In the genomic region with DNA sequence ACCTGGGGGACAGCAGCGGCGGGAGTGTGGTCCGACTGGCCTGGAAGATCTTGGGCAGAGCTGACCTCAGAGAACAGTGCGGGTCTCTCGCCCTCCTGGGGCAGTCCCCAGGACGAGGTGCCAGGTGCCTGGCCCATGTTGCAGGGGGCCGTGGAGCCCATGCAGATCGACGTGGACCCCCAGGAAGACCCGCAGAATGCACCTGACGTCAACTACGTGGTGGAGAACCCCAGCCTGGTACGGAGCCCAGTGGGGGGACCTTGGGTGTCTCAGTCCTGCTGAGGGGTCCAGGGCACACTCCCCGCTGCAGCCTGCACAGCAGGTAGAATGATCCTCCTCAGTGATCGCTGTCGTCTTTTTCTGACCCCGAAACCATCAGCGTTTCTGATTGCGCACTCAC, we compare ENCODE assay signal across 11 cellular contexts. TPM values are rescaled to one million over a fixed set of nuclear protein-coding genes. Genes with fewer than 3 reads are reported as not detected.
A peak's percentile ranks its signal among the peaks of the same experiment; 100 is the strongest.
DNase-seq lines count a peak whose midpoint lies in the region; ATAC-seq, FAIRE-seq and TF ChIP-seq lines count a peak whose summit lies in the region.
"Had no signal": no experiment of that assay in that cellular context is flagged by ENCODE, and none has a peak within 500 bp of the region (broad histone marks: within the 10 kb centered on the region; RNA-seq: fewer than 3 reads in every experiment).

No MANE protein-coding gene starts in this region.

- H3K9me3 ChIP-seq in AG04450 (ENCODE audit: control insufficient read depth, insufficient read depth, low read length) (peaks cover 4% of the 10 kb centered on the region; the same call in 1 of the 2 replicates), HUES48 (ENCODE audit: control insufficient read depth, insufficient read depth, low read length) (no peaks in the 10 kb centered on the region), K562 (replicated peaks; ENCODE audit: control insufficient read depth, insufficient read depth, low read depth, low read length) (no peaks in the 10 kb centered on the region)

- peaks cover 13% of the 10 kb centered on the region for H3K4me1 Mint-ChIP-seq in mesothelial cell of epicardium

- peaks cover 28% of the 10 kb centered on the region for H3K79me2 ChIP-seq in K562 (ENCODE audit: control insufficient read depth, insufficient read depth, low read length)

- H3K4me2 ChIP-seq in K562 (ENCODE audit: insufficient read depth, low read length), result peak overlapping the region; percentile 88

- TF ChIP-seq CTCF in AG04450 (IDR thresholded peaks at IDR 0.05; ENCODE audit: low read depth, low read length) (no peak), K562 (IDR thresholded peaks at IDR 0.05 in 2 of 3, conservative IDR thresholded peaks at IDR 0.05 in 1 of 3; ENCODE audit: insufficient read depth in 2 of 3, low read depth in 1 of 3, low read length in 3 of 3) (no peak), mesothelial cell of epicardium (IDR thresholded peaks at IDR 0.05; ENCODE audit: unreplicated experiment) (no peak)

- TF ChIP-seq RAD21 in K562 (CRISPR knock-in tag; conservative IDR thresholded peaks at IDR 0.05 in 1 of 2, IDR thresholded peaks at IDR 0.05 in 1 of 2), result no peak

- POLR2A ChIA-PET in AG04450 (lab: Yijun Ruan, JAX) (no interaction called here), K562 (lab: Yijun Ruan, JAX) (interaction anchor here (0.6 to 1.6 kb wide), 4 partner anchors 10 to 731 kb away, joined by 3 to 11 read pairs (median 4); a partner anchor contains a TSS)

- H3K36me3 ChIP-seq in HUES48 (ENCODE audit: control insufficient read depth, insufficient read depth, low read length) (peaks cover 68% of the 10 kb centered on the region), K562 (ENCODE audit: control insufficient read depth, insufficient read depth, low read length) (peaks cover 78% of the 10 kb centered on the region; the same call in 2 of the 3 replicates)

- CTCF ChIA-PET in AG04450 (lab: Charles Lee) (no interaction called here), K562 (lab: Yijun Ruan, JAX; ENCODE audit: low intra/inter-chr PET ratio) (no interaction called here)

- FAIRE-seq in K562 (lab: Jason Lieb, UNC), result no peak

- in situ Hi-C loops in K562 (cut with MboI) (no loop called here), G401 (cut with HindIII; ENCODE audit: low sequenced_read_pairs) (no loop called here)

- H3K9me1 ChIP-seq in K562 (ENCODE audit: control insufficient read depth, insufficient read depth, low read length), result no peaks in the 10 kb centered on the region

- no peak overlapping the region for H3K27ac Mint-ChIP-seq in mesothelial cell of epicardium

- TSS peak; percentile 36 for BruUV-seq in K562 (replicated peaks; lab: Mats Ljungman, UMichigan)

- WGBS in K562 (ENCODE audit: insufficient coverage, low coverage, missing lambda C conversion rate), result 85% methylated on average over 11 of the region's 19 CpGs

- TF ChIP-seq EP300 in K562 (IDR thresholded peaks at IDR 0.05; ENCODE audit: low read length), result no peak

- no peak for TF ChIP-seq POLR2A in K562 (conservative IDR thresholded peaks at IDR 0.05)

- no peak for DNase-seq in AG04450 (ENCODE audit: low read depth, low spot score)
- no peak for DNase-seq in K562 (ENCODE audit: extremely low read depth in 1 of 4, low spot score in 3 of 4)
- no peak for DNase-seq in mesothelial cell of epicardium (ENCODE audit: low spot score in 2 of 2, unreplicated experiment in 2 of 2)
- no peak for DNase-seq in G401 (ENCODE audit: low spot score)
- DNase-seq: activated CD4-positive, alpha-beta T cell treated with anti-CD3 and anti-CD28 coated beads, Interleukin-2, amount 50 U/mL, for 4 hours; GDM1; stimulated activated CD4-positive, alpha-beta T cell treated with anti-CD3 and anti-CD28 coated beads, Interleukin-4, amount 100 ng/mL, for 24 hours had no signal

- H3K9ac ChIP-seq in HUES48 (ENCODE audit: low read depth, low read length) (no peak overlapping the region), K562 (ENCODE audit: insufficient read depth in 1 of 2, low read depth in 2 of 2, low read length in 2 of 2) (peak overlapping the region; percentile 80 to 97; a peak in 3 of 4 replicates)

- H3K27me3 Mint-ChIP-seq in mesothelial cell of epicardium (ENCODE audit: low read depth), result no peaks in the 10 kb centered on the region

- no peaks in the 10 kb centered on the region for H3K9me3 Mint-ChIP-seq in mesothelial cell of epicardium

- H2AFZ ChIP-seq in K562 (ENCODE audit: low read depth, low read length), result no peak overlapping the region

- no peaks in the 10 kb centered on the region for H3K27me3 ChIP-seq in AG04450 (ENCODE audit: control insufficient read depth, insufficient read depth, low read length)
- no peaks in the 10 kb centered on the region for H3K27me3 ChIP-seq in HUES48 (ENCODE audit: control insufficient read depth, insufficient read depth, low read length)
- no peaks in the 10 kb centered on the region for H3K27me3 ChIP-seq in K562 (ENCODE audit: control insufficient read depth in 2 of 2, insufficient read depth in 2 of 2, low read length in 2 of 2)

- H3K4me3 Mint-ChIP-seq in mesothelial cell of epicardium, result peak overlapping the region; percentile 84

- no peak overlapping the region for H3K27ac ChIP-seq in AG04450 (ENCODE audit: low read depth, low read length)
- no peak overlapping the region for H3K27ac ChIP-seq in HUES48 (ENCODE audit: low read depth, low read length)
- H3K27ac ChIP-seq in K562 (ENCODE audit: extremely low read depth, low read depth, low read length), result no peak overlapping the region

- intact Hi-C loops in K562 (cut with micrococcal nuclease), result no loop called here

- H3K36me3 Mint-ChIP-seq in mesothelial cell of epicardium, result peaks cover 2% of the 10 kb centered on the region

- H3K4me3 ChIP-seq in AG04450 (ENCODE audit: low read depth, low read length) (peak overlapping the region; percentile 85), HUES48 (ENCODE audit: low read depth, low read length) (peak overlapping the region; percentile 89; the same call in 1 of the 2 replicates), K562 (peak overlapping the region; percentile 98)

- 0 out of 2 replicates have a peak, but pooled peaks cover 11% of the 10 kb centered on the region for H4K20me1 ChIP-seq in K562 (replicated peaks; ENCODE audit: control insufficient read depth, insufficient read depth, low read length)

- no peak for ATAC-seq in K562
- no peak for ATAC-seq in GM21390 (IDR thresholded peaks at IDR 0.05; ENCODE audit: unreplicated experiment)
- ATAC-seq in HG03196 (IDR thresholded peaks at IDR 0.05; ENCODE audit: unreplicated experiment), result no peak
- ATAC-seq in HG03520 (IDR thresholded peaks at IDR 0.05; ENCODE audit: unreplicated experiment), result no peak

- H3K4me1 ChIP-seq in HUES48 (ENCODE audit: control insufficient read depth, insufficient read depth, low read length), result no peaks in the 10 kb centered on the region
- H3K4me1 ChIP-seq in K562 (replicated peaks in 1 of 2; ENCODE audit: control insufficient read depth in 2 of 2, insufficient read depth in 2 of 2, low read length in 2 of 2), result peaks cover 6 to 92% of the 10 kb centered on the region in 2 experiments; a peak in 3 of 5 replicates

RNA-seq across cellular contexts. Expression of a gene that starts 1.4 kb away (rescaled TPM):
- 63.1 and 94.3 TPM in 2 replicates for polyA plus RNA-seq in AG04450 (2011; rRNA removed)
- polyA minus RNA-seq in AG04450 (2011; rRNA and poly(A)+ RNA removed), result 74.9 and 108 TPM in 2 replicates
- 57.5 and 207 TPM in 2 replicates for total RNA-seq in K562 (2011; cell fraction: chromatin; rRNA removed; ENCODE audit: low replicate concordance)
- total RNA-seq in K562 (2011; cell fraction: nucleolus; rRNA removed), result 178 and 205 TPM in 2 replicates
- total RNA-seq in K562 (2011; cell fraction: nucleoplasm; rRNA removed), result 87.8 and 88.8 TPM in 2 replicates
- 137 and 183 TPM in 2 replicates for total RNA-seq in K562 (2014; rRNA removed)
- total RNA-seq in K562 (2014; rRNA removed; fragmentation: Illumina TruSeq; extraction: Trizol), result 17.5 and 26.3 TPM in 2 replicates
- total RNA-seq in K562 (2015; rRNA removed; fragmentation: Illumina TruSeq; extraction: Trizol), result 69.9 and 72.5 TPM in 2 replicates
- total RNA-seq in K562 (2021), result 162 and 167 TPM in 2 replicates
- polyA plus RNA-seq in K562 (2011; rRNA removed), result 57.0 and 88.5 TPM in 2 replicates
- 94.2 and 226 TPM in 2 replicates for polyA plus RNA-seq in K562 (2011; cell fraction: cytosol; rRNA removed)
- polyA plus RNA-seq in K562 (2011; cell fraction: nucleus; rRNA removed), result 212 and 255 TPM in 2 replicates
- polyA plus RNA-seq in K562 (2012), result 103 and 115 TPM in 2 replicates
- 74.5 and 111 TPM in 2 replicates for polyA plus RNA-seq in K562 (2014; fragmentation: Illumina TruSeq; extraction: Trizol)
- 10 to 100 TPM in 1 of 2 experiments, 1 to 10 TPM in 1; 3.1 to 13.4 TPM for polyA plus RNA-seq in K562 (2014; fragmentation: Nextera tagmentation; extraction: Ambion mirVana)
- polyA plus RNA-seq in K562 (2014; rRNA removed), result 112 and 123 TPM in 2 replicates
- 31.9 and 46.4 TPM in 2 replicates for polyA minus RNA-seq in K562 (2011; rRNA and poly(A)+ RNA removed)
- 71.4 and 74.6 TPM in 2 replicates for polyA minus RNA-seq in K562 (2011; cell fraction: cytosol; rRNA and poly(A)+ RNA removed)
- 72.3 and 75.2 TPM in 2 replicates for polyA minus RNA-seq in K562 (2011; cell fraction: nucleus; rRNA and poly(A)+ RNA removed)
- 104 to 113 TPM (median 105 TPM) in 3 replicates for total RNA-seq in mesothelial cell of epicardium
- total RNA-seq in G401 (2014; rRNA removed; shearing (Covaris generic)), result 129 and 153 TPM in 2 replicates

RNA-seq across cellular contexts. Expression of a gene that starts 1.5 kb away (rescaled TPM):
- polyA plus RNA-seq in AG04450 (2011; rRNA removed) (11.8 and 14.1 TPM in 2 replicates), K562 (2011; rRNA removed) (9.2 and 17.2 TPM in 2 replicates), K562 (2014; fragmentation: Illumina TruSeq; extraction: Trizol) (9.0 and 18.5 TPM in 2 replicates), K562 (2014; fragmentation: Nextera tagmentation; extraction: Ambion mirVana) (under 1 TPM; 0.32 to 0.66 TPM), K562 (2014; rRNA removed) (32.6 and 32.8 TPM in 2 replicates)
- polyA minus RNA-seq in AG04450 (2011; rRNA and poly(A)+ RNA removed), result 19.4 and 25.1 TPM in 2 replicates
- total RNA-seq in K562 (2011; cell fraction: chromatin; rRNA removed; ENCODE audit: low replicate concordance), result 23.1 and 61.7 TPM in 2 replicates
- 74.4 and 74.9 TPM in 2 replicates for total RNA-seq in K562 (2011; cell fraction: nucleolus; rRNA removed)
- 36.5 and 40.5 TPM in 2 replicates for total RNA-seq in K562 (2011; cell fraction: nucleoplasm; rRNA removed)
- total RNA-seq in K562 (2014; rRNA removed) (23.6 and 28.4 TPM in 2 replicates), K562 (2014; rRNA removed; fragmentation: Illumina TruSeq; extraction: Trizol) (6.5 and 9.5 TPM in 2 replicates), K562 (2015; rRNA removed; fragmentation: Illumina TruSeq; extraction: Trizol) (11.1 and 14.3 TPM in 2 replicates), K562 (2021) (26.9 and 30.2 TPM in 2 replicates), mesothelial cell of epicardium (53.8 to 57.3 TPM (median 55.6 TPM) in 3 replicates)
- polyA plus RNA-seq in K562 (2011; cell fraction: cytosol; rRNA removed), result 12.2 and 23.8 TPM in 2 replicates
- 144 and 164 TPM in 2 replicates for polyA plus RNA-seq in K562 (2011; cell fraction: nucleus; rRNA removed)
- polyA plus RNA-seq in K562 (2012), result 16.9 and 35.2 TPM in 2 replicates
- 2.0 TPM in 2 replicates for polyA minus RNA-seq in K562 (2011; rRNA and poly(A)+ RNA removed)
- polyA minus RNA-seq in K562 (2011; cell fraction: cytosol; rRNA and poly(A)+ RNA removed), result 11.7 and 13.1 TPM in 2 replicates
- polyA minus RNA-seq in K562 (2011; cell fraction: nucleus; rRNA and poly(A)+ RNA removed), result 11.4 and 14.3 TPM in 2 replicates
- total RNA-seq in G401 (2014; rRNA removed; shearing (Covaris generic)), result 41.2 and 41.5 TPM in 2 replicates

RNA-seq across cellular contexts. Expression of a gene that starts 12.5 kb away (rescaled TPM):
- polyA plus RNA-seq in AG04450 (2011; rRNA removed) (21.4 and 27.0 TPM in 2 replicates), K562 (2011; rRNA removed) (60.1 and 77.0 TPM in 2 replicates), K562 (2014; fragmentation: Illumina TruSeq; extraction: Trizol) (97.2 and 99.8 TPM in 2 replicates), K562 (2014; fragmentation: Nextera tagmentation; extraction: Ambion mirVana) (10 to 100 TPM in 1 of 2 experiments, 1 to 10 TPM in 1; 7.8 to 11.3 TPM), K562 (2014; rRNA removed) (201 and 210 TPM in 2 replicates)
- 14.5 and 14.8 TPM in 2 replicates for polyA minus RNA-seq in AG04450 (2011; rRNA and poly(A)+ RNA removed)
- 125 and 499 TPM in 2 replicates for total RNA-seq in K562 (2011; cell fraction: chromatin; rRNA removed; ENCODE audit: low replicate concordance)
- total RNA-seq in K562 (2011; cell fraction: nucleolus; rRNA removed), result 452 and 491 TPM in 2 replicates
- 177 and 203 TPM in 2 replicates for total RNA-seq in K562 (2011; cell fraction: nucleoplasm; rRNA removed)
- total RNA-seq in K562 (2014; rRNA removed) (203 and 249 TPM in 2 replicates), K562 (2014; rRNA removed; fragmentation: Illumina TruSeq; extraction: Trizol) (45.0 and 57.5 TPM in 2 replicates), K562 (2015; rRNA removed; fragmentation: Illumina TruSeq; extraction: Trizol) (83.1 and 83.9 TPM in 2 replicates), K562 (2021) (193 and 209 TPM in 2 replicates), mesothelial cell of epicardium (87.3 to 94.9 TPM (median 87.9 TPM) in 3 replicates)
- 62.4 and 118 TPM in 2 replicates for polyA plus RNA-seq in K562 (2011; cell fraction: cytosol; rRNA removed)
- polyA plus RNA-seq in K562 (2011; cell fraction: nucleus; rRNA removed), result 712 and 945 TPM in 2 replicates
- 123 and 178 TPM in 2 replicates for polyA plus RNA-seq in K562 (2012)
- polyA minus RNA-seq in K562 (2011; rRNA and poly(A)+ RNA removed), result 17.2 and 22.2 TPM in 2 replicates
- polyA minus RNA-seq in K562 (2011; cell fraction: cytosol; rRNA and poly(A)+ RNA removed), result 54.0 and 54.3 TPM in 2 replicates
- polyA minus RNA-seq in K562 (2011; cell fraction: nucleus; rRNA and poly(A)+ RNA removed), result 179 and 184 TPM in 2 replicates
- total RNA-seq in G401 (2014; rRNA removed; shearing (Covaris generic)), result 140 and 144 TPM in 2 replicates

RNA-seq across cellular contexts. Expression of a gene that starts 15.6 kb away (rescaled TPM):
- polyA plus RNA-seq in AG04450 (2011; rRNA removed) (35.5 and 55.6 TPM in 2 replicates), K562 (2011; rRNA removed) (156 and 201 TPM in 2 replicates), K562 (2014; fragmentation: Illumina TruSeq; extraction: Trizol) (243 and 274 TPM in 2 replicates), K562 (2014; fragmentation: Nextera tagmentation; extraction: Ambion mirVana) (10 to 100 TPM; 21.3 to 50.3 TPM), K562 (2014; rRNA removed) (229 and 261 TPM in 2 replicates)
- 31.5 and 46.4 TPM in 2 replicates for polyA minus RNA-seq in AG04450 (2011; rRNA and poly(A)+ RNA removed)
- total RNA-seq in K562 (2011; cell fraction: chromatin; rRNA removed; ENCODE audit: low replicate concordance), result 78.8 and 254 TPM in 2 replicates
- 329 and 354 TPM in 2 replicates for total RNA-seq in K562 (2011; cell fraction: nucleolus; rRNA removed)
- total RNA-seq in K562 (2011; cell fraction: nucleoplasm; rRNA removed), result 133 and 150 TPM in 2 replicates
- total RNA-seq in K562 (2014; rRNA removed) (165 and 194 TPM in 2 replicates), K562 (2014; rRNA removed; fragmentation: Illumina TruSeq; extraction: Trizol) (41.1 and 66.0 TPM in 2 replicates), K562 (2015; rRNA removed; fragmentation: Illumina TruSeq; extraction: Trizol) (76.0 and 90.0 TPM in 2 replicates), K562 (2021) (235 and 256 TPM in 2 replicates), mesothelial cell of epicardium (73.5 to 80.2 TPM (median 77.6 TPM) in 3 replicates)
- 404 and 845 TPM in 2 replicates for polyA plus RNA-seq in K562 (2011; cell fraction: cytosol; rRNA removed)
- polyA plus RNA-seq in K562 (2011; cell fraction: nucleus; rRNA removed), result 611 and 714 TPM in 2 replicates
- 229 and 244 TPM in 2 replicates for polyA plus RNA-seq in K562 (2012)
- 34.8 and 73.6 TPM in 2 replicates for polyA minus RNA-seq in K562 (2011; rRNA and poly(A)+ RNA removed)
- 67.3 and 81.5 TPM in 2 replicates for polyA minus RNA-seq in K562 (2011; cell fraction: cytosol; rRNA and poly(A)+ RNA removed)
- polyA minus RNA-seq in K562 (2011; cell fraction: nucleus; rRNA and poly(A)+ RNA removed), result 104 and 111 TPM in 2 replicates
- 131 and 135 TPM in 2 replicates for total RNA-seq in G401 (2014; rRNA removed; shearing (Covaris generic))

RNA-seq across cellular contexts. Expression of a gene that starts 21.7 kb away (rescaled TPM):
- polyA plus RNA-seq in AG04450 (2011; rRNA removed) (12.9 and 18.7 TPM in 2 replicates), K562 (2011; rRNA removed) (118 and 135 TPM in 2 replicates), K562 (2014; fragmentation: Illumina TruSeq; extraction: Trizol) (137 and 193 TPM in 2 replicates), K562 (2014; fragmentation: Nextera tagmentation; extraction: Ambion mirVana) (under 1 TPM; 0.23 to 0.28 TPM), K562 (2014; rRNA removed) (281 and 307 TPM in 2 replicates)
- polyA minus RNA-seq in AG04450 (2011; rRNA and poly(A)+ RNA removed), result 8.5 and 16.2 TPM in 2 replicates
- 19.4 and 85.2 TPM in 2 replicates for total RNA-seq in K562 (2011; cell fraction: chromatin; rRNA removed; ENCODE audit: low replicate concordance)
- total RNA-seq in K562 (2011; cell fraction: nucleolus; rRNA removed), result 134 and 179 TPM in 2 replicates
- total RNA-seq in K562 (2011; cell fraction: nucleoplasm; rRNA removed), result 71.3 and 86.0 TPM in 2 replicates
- total RNA-seq in K562 (2014; rRNA removed) (292 and 377 TPM in 2 replicates), K562 (2014; rRNA removed; fragmentation: Illumina TruSeq; extraction: Trizol) (21.8 and 30.5 TPM in 2 replicates), K562 (2015; rRNA removed; fragmentation: Illumina TruSeq; extraction: Trizol) (91.3 and 98.6 TPM in 2 replicates), K562 (2021) (133 and 139 TPM in 2 replicates), mesothelial cell of epicardium (32.6 to 34.6 TPM (median 33.6 TPM) in 3 replicates)
- 275 and 623 TPM in 2 replicates for polyA plus RNA-seq in K562 (2011; cell fraction: cytosol; rRNA removed)
- 159 and 273 TPM in 2 replicates for polyA plus RNA-seq in K562 (2011; cell fraction: nucleus; rRNA removed)
- polyA plus RNA-seq in K562 (2012), result 51.3 and 82.3 TPM in 2 replicates
- polyA minus RNA-seq in K562 (2011; rRNA and poly(A)+ RNA removed), result 16.0 and 29.2 TPM in 2 replicates
- polyA minus RNA-seq in K562 (2011; cell fraction: cytosol; rRNA and poly(A)+ RNA removed), result 66.2 and 68.0 TPM in 2 replicates
- 52.2 and 55.2 TPM in 2 replicates for polyA minus RNA-seq in K562 (2011; cell fraction: nucleus; rRNA and poly(A)+ RNA removed)
- total RNA-seq in G401 (2014; rRNA removed; shearing (Covaris generic)), result 176 and 261 TPM in 2 replicates
